ENCODE assay signal across 1 cellular context in the genomic region with DNA sequence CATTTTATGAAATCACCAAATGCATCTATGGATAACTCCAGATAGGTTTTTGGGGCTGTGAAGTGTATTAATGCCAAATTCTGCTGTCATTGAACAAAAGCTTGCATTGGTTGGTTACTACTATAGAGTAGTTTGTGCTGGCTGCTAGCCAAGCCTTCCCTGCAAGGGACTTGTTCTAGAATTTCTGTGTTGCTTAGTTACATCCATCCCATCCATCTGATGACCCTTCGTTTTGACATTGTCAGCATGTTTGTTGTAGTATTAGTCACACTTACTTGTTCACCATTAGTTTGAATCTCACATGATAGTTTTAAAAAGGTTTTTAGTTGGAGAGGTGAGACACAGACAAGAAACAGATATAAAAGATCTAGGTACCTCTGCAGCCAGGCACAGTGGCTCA.
TF ChIP-seq lines count a peak whose summit lies in the region.

No MANE protein-coding gene starts in this region.

TF ChIP-seq in K562, 482 proteins besides CTCF, POLR2A, EP300 and RAD21 (continued from another document):
- TF ChIP-seq, protein P1, sequence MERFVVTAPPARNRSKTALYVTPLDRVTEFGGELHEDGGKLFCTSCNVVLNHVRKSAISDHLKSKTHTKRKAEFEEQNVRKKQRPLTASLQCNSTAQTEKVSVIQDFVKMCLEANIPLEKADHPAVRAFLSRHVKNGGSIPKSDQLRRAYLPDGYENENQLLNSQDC (CRISPR knock-in tag; IDR thresholded peaks at IDR 0.05) = no peak
- TF ChIP-seq SRF (CRISPR knock-in tag; IDR thresholded peaks at IDR 0.05) (no peak), ZNF436 (CRISPR knock-in tag; IDR thresholded peaks at IDR 0.05) (no peak), RBM39 (optimal IDR thresholded peaks at IDR 0.05; ENCODE audit: low read depth, low read length) (no peak), NFIC (IDR thresholded peaks at IDR 0.05) (peak; percentile 73), SAP30 (IDR thresholded peaks at IDR 0.05; ENCODE audit: borderline replicate concordance, insufficient read depth, low read depth, low read length, poor library complexity, severe bottlenecking) (no peak), CCAR2 (IDR thresholded peaks at IDR 0.05; ENCODE audit: low read depth, low read length) (no peak), NONO (IDR thresholded peaks at IDR 0.05; ENCODE audit: low read depth in 2 of 2, low read length in 1 of 2) (no peak), MEF2A (IDR thresholded peaks at IDR 0.05; ENCODE audit: control insufficient read depth, low read depth, low read length) (no peak), SIN3A (IDR thresholded peaks at IDR 0.05; ENCODE audit: borderline replicate concordance in 2 of 2, control insufficient read depth in 1 of 2, low read depth in 2 of 2, low read length in 2 of 2) (no peak), NCOR1 (IDR thresholded peaks at IDR 0.05) (no peak), SP2 (IDR thresholded peaks at IDR 0.05; ENCODE audit: extremely low read depth, low read depth, low read length, poor library complexity, severe bottlenecking) (no peak), CXXC5 (CRISPR knock-in tag; IDR thresholded peaks at IDR 0.05) (no peak), C11orf30 (IDR thresholded peaks at IDR 0.05; ENCODE audit: low read depth) (peak; percentile 74), ZNF398 (CRISPR knock-in tag; IDR thresholded peaks at IDR 0.05) (no peak), MAFG (tag; conservative IDR thresholded peaks at IDR 0.05) (peak; percentile 36; the same call in 1 of the 2 replicates), ZNF316 (IDR thresholded peaks at IDR 0.05) (peak; percentile 84), EHMT2 (IDR thresholded peaks at IDR 0.05) (no peak), TBP (optimal IDR thresholded peaks at IDR 0.05; ENCODE audit: low read depth, low read length) (no peak), FOXA3 (CRISPR knock-in tag; conservative IDR thresholded peaks at IDR 0.05 in 1 of 2, IDR thresholded peaks at IDR 0.05 in 1 of 2) (no peak), SMARCA5 (IDR thresholded peaks at IDR 0.05) (no peak), RFX1 (IDR thresholded peaks at IDR 0.05) (peak; percentile 30), CBX3 (IDR thresholded peaks at IDR 0.05; ENCODE audit: borderline replicate concordance in 1 of 2, low read length in 2 of 2) (no peak), MAFF (IDR thresholded peaks at IDR 0.05; ENCODE audit: low read length) (peak; percentile 18; the same call in 1 of the 2 replicates), SRSF1 (IDR thresholded peaks at IDR 0.05; ENCODE audit: low read depth, low read length) (no peak), MAFK (IDR thresholded peaks at IDR 0.05; ENCODE audit: low read length) (peak; percentile 30; the same call in 1 of the 2 replicates), ZFPM2 (CRISPR knock-in tag; IDR thresholded peaks at IDR 0.05) (no peak), ZNF277 (CRISPR knock-in tag; IDR thresholded peaks at IDR 0.05; ENCODE audit: borderline replicate concordance) (no peak), HMBOX1 (IDR thresholded peaks at IDR 0.05) (no peak), CBX5 (IDR thresholded peaks at IDR 0.05; ENCODE audit: borderline replicate concordance, low read depth) (no peak), ZC3H4 (CRISPR knock-in tag; IDR thresholded peaks at IDR 0.05; ENCODE audit: borderline replicate concordance) (no peak), GMEB1 (CRISPR knock-in tag; IDR thresholded peaks at IDR 0.05) (no peak), STAG1 (CRISPR knock-in tag; IDR thresholded peaks at IDR 0.05; ENCODE audit: borderline replicate concordance) (no peak), PPARD (CRISPR knock-in tag; IDR thresholded peaks at IDR 0.05) (no peak)
- TF ChIP-seq, protein P2, sequence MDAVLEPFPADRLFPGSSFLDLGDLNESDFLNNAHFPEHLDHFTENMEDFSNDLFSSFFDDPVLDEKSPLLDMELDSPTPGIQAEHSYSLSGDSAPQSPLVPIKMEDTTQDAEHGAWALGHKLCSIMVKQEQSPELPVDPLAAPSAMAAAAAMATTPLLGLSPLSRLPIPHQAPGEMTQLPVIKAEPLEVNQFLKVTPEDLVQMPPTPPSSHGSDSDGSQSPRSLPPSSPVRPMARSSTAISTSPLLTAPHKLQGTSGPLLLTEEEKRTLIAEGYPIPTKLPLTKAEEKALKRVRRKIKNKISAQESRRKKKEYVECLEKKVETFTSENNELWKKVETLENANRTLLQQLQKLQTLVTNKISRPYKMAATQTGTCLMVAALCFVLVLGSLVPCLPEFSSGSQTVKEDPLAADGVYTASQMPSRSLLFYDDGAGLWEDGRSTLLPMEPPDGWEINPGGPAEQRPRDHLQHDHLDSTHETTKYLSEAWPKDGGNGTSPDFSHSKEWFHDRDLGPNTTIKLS (IDR thresholded peaks at IDR 0.05; ENCODE audit: borderline replicate concordance, low read depth) = no peak
- TF ChIP-seq, protein P3, sequence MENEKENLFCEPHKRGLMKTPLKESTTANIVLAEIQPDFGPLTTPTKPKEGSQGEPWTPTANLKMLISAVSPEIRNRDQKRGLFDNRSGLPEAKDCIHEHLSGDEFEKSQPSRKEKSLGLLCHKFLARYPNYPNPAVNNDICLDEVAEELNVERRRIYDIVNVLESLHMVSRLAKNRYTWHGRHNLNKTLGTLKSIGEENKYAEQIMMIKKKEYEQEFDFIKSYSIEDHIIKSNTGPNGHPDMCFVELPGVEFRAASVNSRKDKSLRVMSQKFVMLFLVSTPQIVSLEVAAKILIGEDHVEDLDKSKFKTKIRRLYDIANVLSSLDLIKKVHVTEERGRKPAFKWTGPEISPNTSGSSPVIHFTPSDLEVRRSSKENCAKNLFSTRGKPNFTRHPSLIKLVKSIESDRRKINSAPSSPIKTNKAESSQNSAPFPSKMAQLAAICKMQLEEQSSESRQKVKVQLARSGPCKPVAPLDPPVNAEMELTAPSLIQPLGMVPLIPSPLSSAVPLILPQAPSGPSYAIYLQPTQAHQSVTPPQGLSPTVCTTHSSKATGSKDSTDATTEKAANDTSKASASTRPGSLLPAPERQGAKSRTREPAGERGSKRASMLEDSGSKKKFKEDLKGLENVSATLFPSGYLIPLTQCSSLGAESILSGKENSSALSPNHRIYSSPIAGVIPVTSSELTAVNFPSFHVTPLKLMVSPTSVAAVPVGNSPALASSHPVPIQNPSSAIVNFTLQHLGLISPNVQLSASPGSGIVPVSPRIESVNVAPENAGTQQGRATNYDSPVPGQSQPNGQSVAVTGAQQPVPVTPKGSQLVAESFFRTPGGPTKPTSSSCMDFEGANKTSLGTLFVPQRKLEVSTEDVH (IDR thresholded peaks at IDR 0.05; ENCODE audit: low read depth, partially characterized antibody) = no peak
- TF ChIP-seq, protein P4, sequence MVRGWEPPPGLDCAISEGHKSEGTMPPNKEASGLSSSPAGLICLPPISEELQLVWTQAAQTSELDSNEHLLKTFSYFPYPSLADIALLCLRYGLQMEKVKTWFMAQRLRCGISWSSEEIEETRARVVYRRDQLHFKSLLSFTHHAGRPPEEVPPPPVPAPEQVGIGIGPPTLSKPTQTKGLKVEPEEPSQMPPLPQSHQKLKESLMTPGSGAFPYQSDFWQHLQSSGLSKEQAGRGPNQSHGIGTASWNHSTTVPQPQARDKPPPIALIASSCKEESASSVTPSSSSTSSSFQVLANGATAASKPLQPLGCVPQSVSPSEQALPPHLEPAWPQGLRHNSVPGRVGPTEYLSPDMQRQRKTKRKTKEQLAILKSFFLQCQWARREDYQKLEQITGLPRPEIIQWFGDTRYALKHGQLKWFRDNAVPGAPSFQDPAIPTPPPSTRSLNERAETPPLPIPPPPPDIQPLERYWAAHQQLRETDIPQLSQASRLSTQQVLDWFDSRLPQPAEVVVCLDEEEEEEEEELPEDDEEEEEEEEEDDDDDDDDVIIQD (CRISPR knock-in tag; IDR thresholded peaks at IDR 0.05) = no peak
- TF ChIP-seq, protein P5, sequence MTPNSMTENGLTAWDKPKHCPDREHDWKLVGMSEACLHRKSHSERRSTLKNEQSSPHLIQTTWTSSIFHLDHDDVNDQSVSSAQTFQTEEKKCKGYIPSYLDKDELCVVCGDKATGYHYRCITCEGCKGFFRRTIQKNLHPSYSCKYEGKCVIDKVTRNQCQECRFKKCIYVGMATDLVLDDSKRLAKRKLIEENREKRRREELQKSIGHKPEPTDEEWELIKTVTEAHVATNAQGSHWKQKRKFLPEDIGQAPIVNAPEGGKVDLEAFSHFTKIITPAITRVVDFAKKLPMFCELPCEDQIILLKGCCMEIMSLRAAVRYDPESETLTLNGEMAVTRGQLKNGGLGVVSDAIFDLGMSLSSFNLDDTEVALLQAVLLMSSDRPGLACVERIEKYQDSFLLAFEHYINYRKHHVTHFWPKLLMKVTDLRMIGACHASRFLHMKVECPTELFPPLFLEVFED (CRISPR knock-in tag; conservative IDR thresholded peaks at IDR 0.05) = no peak
- TF ChIP-seq, protein P6, sequence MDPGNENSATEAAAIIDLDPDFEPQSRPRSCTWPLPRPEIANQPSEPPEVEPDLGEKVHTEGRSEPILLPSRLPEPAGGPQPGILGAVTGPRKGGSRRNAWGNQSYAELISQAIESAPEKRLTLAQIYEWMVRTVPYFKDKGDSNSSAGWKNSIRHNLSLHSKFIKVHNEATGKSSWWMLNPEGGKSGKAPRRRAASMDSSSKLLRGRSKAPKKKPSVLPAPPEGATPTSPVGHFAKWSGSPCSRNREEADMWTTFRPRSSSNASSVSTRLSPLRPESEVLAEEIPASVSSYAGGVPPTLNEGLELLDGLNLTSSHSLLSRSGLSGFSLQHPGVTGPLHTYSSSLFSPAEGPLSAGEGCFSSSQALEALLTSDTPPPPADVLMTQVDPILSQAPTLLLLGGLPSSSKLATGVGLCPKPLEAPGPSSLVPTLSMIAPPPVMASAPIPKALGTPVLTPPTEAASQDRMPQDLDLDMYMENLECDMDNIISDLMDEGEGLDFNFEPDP (CRISPR knock-in tag; IDR thresholded peaks at IDR 0.05) = no peak
- TF ChIP-seq, protein P7, sequence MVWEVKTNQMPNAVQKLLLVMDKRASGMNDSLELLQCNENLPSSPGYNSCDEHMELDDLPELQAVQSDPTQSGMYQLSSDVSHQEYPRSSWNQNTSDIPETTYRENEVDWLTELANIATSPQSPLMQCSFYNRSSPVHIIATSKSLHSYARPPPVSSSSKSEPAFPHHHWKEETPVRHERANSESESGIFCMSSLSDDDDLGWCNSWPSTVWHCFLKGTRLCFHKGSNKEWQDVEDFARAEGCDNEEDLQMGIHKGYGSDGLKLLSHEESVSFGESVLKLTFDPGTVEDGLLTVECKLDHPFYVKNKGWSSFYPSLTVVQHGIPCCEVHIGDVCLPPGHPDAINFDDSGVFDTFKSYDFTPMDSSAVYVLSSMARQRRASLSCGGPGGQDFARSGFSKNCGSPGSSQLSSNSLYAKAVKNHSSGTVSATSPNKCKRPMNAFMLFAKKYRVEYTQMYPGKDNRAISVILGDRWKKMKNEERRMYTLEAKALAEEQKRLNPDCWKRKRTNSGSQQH (CRISPR knock-in tag; IDR thresholded peaks at IDR 0.05) = no peak
